Comparison of ENCODE assay signal across 8 cellular contexts in the genomic region with DNA sequence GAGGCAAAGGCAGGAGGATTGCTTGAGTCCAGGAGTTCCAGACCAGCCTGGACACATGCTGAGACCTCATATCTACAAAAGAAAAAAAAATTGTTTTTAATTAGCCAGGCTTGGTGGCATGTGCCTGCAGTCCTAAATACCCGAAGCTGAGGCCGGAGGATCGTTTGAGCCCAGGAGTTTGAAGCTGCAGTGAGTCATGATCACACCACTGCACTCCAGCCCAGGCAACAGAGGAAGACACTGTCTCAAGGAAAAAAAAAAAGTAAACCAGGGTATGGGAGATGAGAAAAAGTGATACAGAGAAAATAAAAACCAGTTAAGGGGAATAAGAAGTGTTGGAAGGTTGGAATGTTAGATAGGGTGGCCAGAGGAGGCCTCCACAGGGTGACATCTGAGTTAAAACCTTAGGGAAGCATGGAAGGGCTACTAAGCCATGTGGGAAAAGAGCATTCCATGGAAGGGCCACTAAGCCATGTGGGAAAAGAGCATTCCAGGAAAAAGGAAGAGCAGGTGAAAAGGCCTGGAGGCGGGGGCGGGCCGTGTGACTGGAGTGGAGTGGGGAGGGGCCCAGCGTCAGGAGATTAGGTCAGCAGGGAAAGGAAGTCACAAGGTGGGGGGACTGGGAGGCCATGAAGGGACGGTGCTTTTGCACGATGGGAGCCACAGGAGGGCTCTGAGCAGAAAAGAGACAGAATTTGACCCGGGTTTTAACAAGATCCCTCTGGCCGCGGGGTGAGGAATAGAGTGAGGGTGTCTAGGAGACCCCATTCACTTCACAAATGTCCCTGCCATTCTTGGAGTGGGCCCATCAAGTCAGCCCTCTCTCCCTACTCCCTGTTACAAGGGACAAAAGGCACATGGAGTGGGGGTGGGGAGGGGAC. TPM values are rescaled to one million over a fixed set of nuclear protein-coding genes. Genes with fewer than 3 reads are reported as not detected.
DNase-seq lines count a peak whose midpoint lies in the region; ATAC-seq, FAIRE-seq and TF ChIP-seq lines count a peak whose summit lies in the region.

No MANE protein-coding gene starts in this region.

- TF ChIP-seq POLR2A in NB4 (IDR thresholded peaks at IDR 0.05; ENCODE audit: extremely low read depth, insufficient read length) = no peak

- FAIRE-seq in bronchial epithelial cell (lab: Jason Lieb, UNC) = no peak

- DNase-seq in Caki2 (ENCODE audit: low read depth) (peak; percentile 69), NB4 (ENCODE audit: low read depth) (peak; percentile 48), bronchial epithelial cell (ENCODE audit: low read depth) (peak; percentile 57), left lung (peak in 1 of 2 donors; percentile 54), NCI-H446 treated with DMSO at 0.1 percent for 48 hours (lab: John Stamatoyannopoulos, UW) (no peak), NCI-H82 (lab: John Stamatoyannopoulos, UW) (no peak)
- no peak for DNase-seq in effector CD4-positive, alpha-beta T cell
- DNase-seq in stimulated activated CD8-positive, alpha-beta memory T cell treated with anti-CD3 and anti-CD28 coated beads, Interleukin-4, amount 100 ng/mL, for 48 hours = no peak

- peaks cover 0 to 5% of the 10 kb centered on the region in 2 donors for H3K4me1 ChIP-seq in left lung

- TF ChIP-seq CTCF in NB4 (IDR thresholded peaks at IDR 0.05; ENCODE audit: low read depth, low read length) = no peak
- TF ChIP-seq CTCF in bronchial epithelial cell (IDR thresholded peaks at IDR 0.05; ENCODE audit: insufficient read depth, low read length, severe bottlenecking) = no peak
- no peak for TF ChIP-seq CTCF in left lung (IDR thresholded peaks at IDR 0.05)

- no peaks in the 10 kb centered on the region for H3K9me3 ChIP-seq in left lung

- H3K27ac ChIP-seq in left lung = peak overlapping the region in 1 of 2 donors; percentile 33

- intact Hi-C loops in left lung (cut with DNase I) = no loop called here

- in situ Hi-C loops in Caki2 (cut with HindIII; ENCODE audit: low pct_unique_long_range_greater_than_20kb, low sequenced_read_pairs) = no loop called here

- ATAC-seq in left lung = peak; percentile 53

- H3K4me3 ChIP-seq in NB4 (ENCODE audit: low read depth, low read length) = no peak overlapping the region
- no peak overlapping the region for H3K4me3 ChIP-seq in bronchial epithelial cell (ENCODE audit: low read depth, low read length)
- no peak overlapping the region for H3K4me3 ChIP-seq in left lung

- H3K27me3 ChIP-seq in bronchial epithelial cell (ENCODE audit: control insufficient read depth, insufficient read depth, low read length) (no peaks in the 10 kb centered on the region), left lung (no peaks in the 10 kb centered on the region)

- H3K36me3 ChIP-seq in bronchial epithelial cell (ENCODE audit: control insufficient read depth, insufficient read depth, low read length) (no peaks in the 10 kb centered on the region), left lung (no peaks in the 10 kb centered on the region)

RNA-seq across cellular contexts. Expression of a gene that starts 18.3 kb away (rescaled TPM):
- total RNA-seq in Caki2 (2014; rRNA removed; shearing (Covaris generic); ENCODE audit: low replicate concordance) = not detected in 2 replicates
- not detected in 2 replicates for total RNA-seq in bronchial epithelial cell
- total RNA-seq in left lung = 1 to 10 TPM; 1.2 to 1.9 TPM

RNA-seq across cellular contexts. Expression of a gene that starts 53.7 kb away (rescaled TPM):
- 47.4 and 76.1 TPM in 2 replicates for total RNA-seq in Caki2 (2014; rRNA removed; shearing (Covaris generic); ENCODE audit: low replicate concordance)
- total RNA-seq in bronchial epithelial cell = 33.3 and 34.8 TPM in 2 replicates
- total RNA-seq in left lung = 10 to 100 TPM; 19.6 to 24.5 TPM

Comparison
In these comparisons a context has a peak if more than half of its experiments do, and no peak if none do; other contexts are left out.
1. DNase-seq: peak in Caki2 (single experiment), NB4 (single experiment) and bronchial epithelial cell (single experiment); none in NCI-H446 treated with DMSO at 0.1 percent for 48 hours (single experiment), NCI-H82 (single experiment), effector CD4-positive, alpha-beta T cell (single experiment) and stimulated activated CD8-positive, alpha-beta memory T cell treated with anti-CD3 and anti-CD28 coated beads, Interleukin-4, amount 100 ng/mL, for 48 hours (single experiment).